ENCODE assay signal across 8 cellular contexts in the genomic region with DNA sequence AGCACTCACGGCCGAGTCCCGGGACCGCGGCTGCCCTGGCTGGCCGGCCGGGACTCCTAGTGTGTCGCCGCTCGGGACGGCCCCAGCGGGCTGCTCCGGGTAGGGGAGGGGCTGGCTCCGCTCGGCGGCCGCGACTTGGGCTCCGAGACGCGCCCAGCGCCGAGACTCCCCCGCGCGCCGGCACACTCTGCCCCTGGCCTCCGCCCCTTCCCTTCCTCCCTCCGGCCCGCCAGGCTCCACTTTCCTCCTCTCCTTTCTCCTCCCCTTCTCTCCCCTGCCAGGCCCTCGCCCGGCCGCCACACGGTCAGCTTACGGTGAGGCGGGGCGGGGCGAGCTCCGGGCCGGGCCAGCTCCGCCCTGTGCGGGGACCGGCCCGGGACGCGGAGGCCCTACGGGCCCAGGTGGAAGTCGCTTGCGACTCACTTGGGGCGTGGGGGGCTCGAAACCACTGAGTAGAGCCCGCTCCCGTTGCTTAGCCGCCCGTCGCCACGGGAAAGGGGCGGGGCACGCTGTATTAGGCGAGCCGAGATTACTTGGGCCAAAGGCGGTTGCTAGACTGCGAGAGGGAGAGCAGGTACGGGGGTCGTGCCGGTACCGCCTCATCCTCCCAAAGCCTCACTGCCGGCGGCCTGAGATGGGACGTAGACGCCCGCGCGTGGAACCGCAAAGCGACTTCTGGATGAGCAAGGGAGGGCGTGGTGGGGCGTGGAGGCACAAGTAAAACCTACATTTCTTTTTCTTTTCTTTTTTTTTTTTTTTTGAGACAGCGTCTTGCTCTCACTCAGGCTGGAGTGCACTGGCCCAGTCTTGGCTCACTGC. TPM values are rescaled to one million over a fixed set of nuclear protein-coding genes. Genes with fewer than 3 reads are reported as not detected.
DNase-seq lines count a peak whose midpoint lies in the region; ATAC-seq, FAIRE-seq and TF ChIP-seq lines count a peak whose summit lies in the region.

A gene with protein sequence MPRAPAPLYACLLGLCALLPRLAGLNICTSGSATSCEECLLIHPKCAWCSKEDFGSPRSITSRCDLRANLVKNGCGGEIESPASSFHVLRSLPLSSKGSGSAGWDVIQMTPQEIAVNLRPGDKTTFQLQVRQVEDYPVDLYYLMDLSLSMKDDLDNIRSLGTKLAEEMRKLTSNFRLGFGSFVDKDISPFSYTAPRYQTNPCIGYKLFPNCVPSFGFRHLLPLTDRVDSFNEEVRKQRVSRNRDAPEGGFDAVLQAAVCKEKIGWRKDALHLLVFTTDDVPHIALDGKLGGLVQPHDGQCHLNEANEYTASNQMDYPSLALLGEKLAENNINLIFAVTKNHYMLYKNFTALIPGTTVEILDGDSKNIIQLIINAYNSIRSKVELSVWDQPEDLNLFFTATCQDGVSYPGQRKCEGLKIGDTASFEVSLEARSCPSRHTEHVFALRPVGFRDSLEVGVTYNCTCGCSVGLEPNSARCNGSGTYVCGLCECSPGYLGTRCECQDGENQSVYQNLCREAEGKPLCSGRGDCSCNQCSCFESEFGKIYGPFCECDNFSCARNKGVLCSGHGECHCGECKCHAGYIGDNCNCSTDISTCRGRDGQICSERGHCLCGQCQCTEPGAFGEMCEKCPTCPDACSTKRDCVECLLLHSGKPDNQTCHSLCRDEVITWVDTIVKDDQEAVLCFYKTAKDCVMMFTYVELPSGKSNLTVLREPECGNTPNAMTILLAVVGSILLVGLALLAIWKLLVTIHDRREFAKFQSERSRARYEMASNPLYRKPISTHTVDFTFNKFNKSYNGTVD (minus strand): TSS at position 189 of the 819 bp plus-strand sequence. CDS start 365 bp downstream, outside the sequence.

- H3K36me3 Mint-ChIP-seq in IgD-negative memory B cell = no peaks in the 10 kb centered on the region

- no peaks in the 10 kb centered on the region for H3K9me3 Mint-ChIP-seq in IgD-negative memory B cell

- H3K4me3 ChIP-seq in dorsolateral prefrontal cortex = peak within 1 kb of the TSS; percentile 46 to 81 (median 72)

- peaks cover 0 to 8% (median 0%) of the 10 kb centered on the region in 45 donors for H3K27me3 ChIP-seq in dorsolateral prefrontal cortex

- H3K27ac ChIP-seq in VCaP (peak within 1 kb of the TSS; percentile 93), dorsolateral prefrontal cortex (peak within 1 kb of the TSS in 56 of 59 donors; percentile 8 to 89 (median 75))

- TF ChIP-seq CTCF in D721Med (IDR thresholded peaks at IDR 0.05; ENCODE audit: insufficient read depth, missing control alignments) (no peak), VCaP (conservative IDR thresholded peaks at IDR 0.05) (no peak), dorsolateral prefrontal cortex (IDR thresholded peaks at IDR 0.05 in 54 of 56, conservative IDR thresholded peaks at IDR 0.05 in 2 of 56; ENCODE audit: low read depth in 1 of 56, partially characterized antibody in 56 of 56) (no peak)

- peaks cover 5 to 9% (median 8%) of the 10 kb centered on the region in 3 donors for H3K4me1 Mint-ChIP-seq in IgD-negative memory B cell

- H3K27ac Mint-ChIP-seq in IgD-negative memory B cell = no peak within 1 kb of the TSS

- FAIRE-seq in D721Med (lab: Jason Lieb, UNC) = no peak

- H3K4me3 Mint-ChIP-seq in IgD-negative memory B cell = peak within 1 kb of the TSS; percentile 48 to 81 (median 76)

- intact Hi-C loops in dorsolateral prefrontal cortex (cut with DNase I) = no loop called here

- H3K27me3 Mint-ChIP-seq in IgD-negative memory B cell = peaks cover 27% of the 10 kb centered on the region

- DNase-seq in D721Med (ENCODE audit: insufficient read length, low spot score) (peak; percentile 39), dorsolateral prefrontal cortex (peak in 7 of 10 donors; percentile 23 to 56 (median 45)), left lobe of liver (ENCODE audit: low spot score) (peak; percentile 90), COLO829 (ENCODE audit: low spot score) (no peak)
- DNase-seq in stimulated activated CD4-positive, alpha-beta T cell treated with anti-CD3 and anti-CD28 coated beads, Interleukin-2, amount 100 ng/mL, for 48 hours = peak; percentile 11 to 21

- ATAC-seq in GM21381 (IDR thresholded peaks at IDR 0.05; ENCODE audit: unreplicated experiment) (peak; percentile 60), left lobe of liver (peak; percentile 86)

RNA-seq across cellular contexts. Expression of the gene that starts here (rescaled TPM):
- polyA plus RNA-seq in IgD-negative memory B cell = 0.69 TPM
- 100 to 1,000 TPM in 1 of 120 experiments, 10 to 100 TPM in 119; 16.4 to 107 (median 32.0) TPM for total RNA-seq in dorsolateral prefrontal cortex
- total RNA-seq in left lobe of liver = 74.7 TPM
